ENCODE assay signal across 19 cellular contexts in genomic region chr6:18100296-18100695, GRCh38. TPM values are rescaled to one million over a fixed set of nuclear protein-coding genes. Genes with fewer than 3 reads are reported as not detected.
A peak's percentile ranks its signal among the peaks of the same experiment; 100 is the strongest.
DNase-seq lines count a peak whose midpoint lies in the region; ATAC-seq, FAIRE-seq and TF ChIP-seq lines count a peak whose summit lies in the region.
"Had no signal": no experiment of that assay in that cellular context is flagged by ENCODE, and none has a peak within 500 bp of the region (broad histone marks: within the 10 kb centered on the region; RNA-seq: fewer than 3 reads in every experiment).

No MANE protein-coding gene starts in this region.

- H3K27ac ChIP-seq in K562 (ENCODE audit: extremely low read depth, low read depth, low read length), result no peak overlapping the region

- CTCF ChIA-PET in K562 (lab: Yijun Ruan, JAX; ENCODE audit: low intra/inter-chr PET ratio) (no interaction called here), Caco-2 (lab: Charles Lee) (no interaction called here)
- CTCF ChIA-PET in activated CD8-positive, alpha-beta T cell treated with anti-CD3 and anti-CD28 coated beads for 36 hours (lab: Charles Lee), result interaction anchor here (1.0 kb wide), 3 partner anchors 9 to 21 kb away, joined by 3 to 5 read pairs (median 3); no protein-coding TSS in a partner anchor

- intact Hi-C loops in K562 (cut with micrococcal nuclease), result no loop called here
- intact Hi-C loops in Caco-2 (cut with micrococcal nuclease; ENCODE audit: unreplicated experiment), result no loop called here
- intact Hi-C loops in activated CD8-positive, alpha-beta T cell treated with anti-CD3 and anti-CD28 coated beads for 36 hours (cut with micrococcal nuclease), result no loop called here

- no peaks in the 10 kb centered on the region; a peak in 1 of 5 replicates for H3K4me1 ChIP-seq in K562 (replicated peaks in 1 of 2; ENCODE audit: control insufficient read depth in 2 of 2, insufficient read depth in 2 of 2, low read length in 2 of 2)
- no peaks in the 10 kb centered on the region for H3K4me1 ChIP-seq in Caco-2

- TF ChIP-seq CTCF in K562 (IDR thresholded peaks at IDR 0.05 in 2 of 3, conservative IDR thresholded peaks at IDR 0.05 in 1 of 3; ENCODE audit: insufficient read depth in 2 of 3, low read depth in 1 of 3, low read length in 3 of 3) (no peak), Caco-2 (IDR thresholded peaks at IDR 0.05; ENCODE audit: insufficient read depth in 1 of 2, low read depth in 1 of 2, low read length in 1 of 2, severe bottlenecking in 1 of 2, unreplicated experiment in 1 of 2) (no peak)
- no peak for TF ChIP-seq CTCF in activated CD8-positive, alpha-beta T cell treated with anti-CD3 and anti-CD28 coated beads for 36 hours (IDR thresholded peaks at IDR 0.05)

- no peaks in the 10 kb centered on the region for H3K9me1 ChIP-seq in K562 (ENCODE audit: control insufficient read depth, insufficient read depth, low read length)

- H3K27me3 Mint-ChIP-seq in Caco-2 (ENCODE audit: insufficient read depth, unreplicated experiment), result peaks cover 2% of the 10 kb centered on the region
- H3K27me3 Mint-ChIP-seq in activated CD8-positive, alpha-beta T cell treated with anti-CD3 and anti-CD28 coated beads for 36 hours, result peaks cover 25% of the 10 kb centered on the region

- no peaks in the 10 kb centered on the region for H3K79me2 ChIP-seq in K562 (ENCODE audit: control insufficient read depth, insufficient read depth, low read length)

- TF ChIP-seq EP300 in K562 (IDR thresholded peaks at IDR 0.05; ENCODE audit: low read length), result no peak

- peak overlapping the region; percentile 50; the same call in 1 of the 2 replicates for H2AFZ ChIP-seq in K562 (ENCODE audit: low read depth, low read length)

- 53% methylated on average over 3 of the region's 3 CpGs for WGBS in K562 (ENCODE audit: insufficient coverage, low coverage, missing lambda C conversion rate)

- H3K36me3 Mint-ChIP-seq in Caco-2 (ENCODE audit: insufficient read depth, unreplicated experiment), result no peaks in the 10 kb centered on the region
- no peaks in the 10 kb centered on the region for H3K36me3 Mint-ChIP-seq in activated CD8-positive, alpha-beta T cell treated with anti-CD3 and anti-CD28 coated beads for 36 hours (ENCODE audit: low read depth)
- H3K36me3 Mint-ChIP-seq: CD4-positive, CD25-positive, alpha-beta regulatory T cell had no signal

- peak in 9 of 14 donors; percentile 3 to 36 (median 14) for DNase-seq in C1 segment of cervical spinal cord (lab: John Stamatoyannopoulos, UW)
- no peak for DNase-seq in K562 (ENCODE audit: extremely low read depth in 1 of 4, low spot score in 3 of 4)
- peak in 28 of 51 donors; percentile 0 to 76 (median 18) for DNase-seq in hypothalamus (lab: John Stamatoyannopoulos, UW)
- DNase-seq in pons (ENCODE audit: low spot score), result peak; percentile 97
- no peak for DNase-seq in Caco-2
- no peak for DNase-seq in activated naive CD4-positive, alpha-beta T cell treated with anti-CD3 and anti-CD28 coated beads, Interleukin-2, amount 50 U/mL, for 16 hours
- DNase-seq in activated CD8-positive, alpha-beta T cell treated with anti-CD3 and anti-CD28 coated beads for 36 hours, result no peak
- DNase-seq: CD4-positive, CD25-positive, alpha-beta regulatory T cell; MM.1S; NCI-H1930; NCI-H2171 treated with DMSO at 0.1 percent for 48 hours; NCI-H510A; NCI-H82 had no signal

- no peak overlapping the region for H3K4me3 ChIP-seq in K562
- H3K4me3 ChIP-seq in Caco-2 (ENCODE audit: low read depth, low read length), result no peak overlapping the region

- TF ChIP-seq RAD21 in K562 (CRISPR knock-in tag; conservative IDR thresholded peaks at IDR 0.05 in 1 of 2, IDR thresholded peaks at IDR 0.05 in 1 of 2), result no peak

- no peaks in the 10 kb centered on the region for H3K27me3 ChIP-seq in K562 (ENCODE audit: control insufficient read depth in 2 of 2, insufficient read depth in 2 of 2, low read length in 2 of 2)
- H3K27me3 ChIP-seq in Caco-2 (replicated peaks; ENCODE audit: control insufficient read depth, insufficient read depth, low read length), result no peaks in the 10 kb centered on the region

- POLR2A ChIA-PET in K562 (lab: Yijun Ruan, JAX), result interaction anchor here (0.7 to 1.0 kb wide), 3 partner anchors 8 to 28 kb away, joined by 3 to 4 read pairs (median 3); no protein-coding TSS in a partner anchor
- POLR2A ChIA-PET in Caco-2 (lab: Charles Lee), result interaction anchor here (0.7 kb wide), 1 partner anchor 29 kb away, joined by 3 read pairs; no protein-coding TSS in a partner anchor
- POLR2A ChIA-PET in activated CD8-positive, alpha-beta T cell treated with anti-CD3 and anti-CD28 coated beads for 36 hours (lab: Charles Lee), result no interaction called here

- no peaks in the 10 kb centered on the region for H3K4me1 Mint-ChIP-seq in Caco-2 (ENCODE audit: low read depth, unreplicated experiment)
- H3K4me1 Mint-ChIP-seq in activated CD8-positive, alpha-beta T cell treated with anti-CD3 and anti-CD28 coated beads for 36 hours (ENCODE audit: low read depth), result no peaks in the 10 kb centered on the region
- H3K4me1 Mint-ChIP-seq: CD4-positive, CD25-positive, alpha-beta regulatory T cell had no signal

- H3K9me3 ChIP-seq in K562 (replicated peaks; ENCODE audit: control insufficient read depth, insufficient read depth, low read depth, low read length) (no peaks in the 10 kb centered on the region), Caco-2 (no peaks in the 10 kb centered on the region; the same call in 1 of the 2 replicates)

- no peak overlapping the region for H3K9ac ChIP-seq in K562 (ENCODE audit: insufficient read depth in 1 of 2, low read depth in 2 of 2, low read length in 2 of 2)

- no TSS peak for BruUV-seq in K562 (replicated peaks; lab: Mats Ljungman, UMichigan)
- no TSS peak for BruUV-seq in Caco-2 (replicated peaks; lab: Mats Ljungman, UMichigan)

- no peaks in the 10 kb centered on the region for H3K36me3 ChIP-seq in K562 (ENCODE audit: control insufficient read depth, insufficient read depth, low read length)
- H3K36me3 ChIP-seq in Caco-2 (ENCODE audit: control insufficient read depth, insufficient read depth, low read length), result no peaks in the 10 kb centered on the region

- H3K4me3 Mint-ChIP-seq in Caco-2 (ENCODE audit: unreplicated experiment), result no peak overlapping the region
- no peak overlapping the region for H3K4me3 Mint-ChIP-seq in activated CD8-positive, alpha-beta T cell treated with anti-CD3 and anti-CD28 coated beads for 36 hours
- H3K4me3 Mint-ChIP-seq: CD4-positive, CD25-positive, alpha-beta regulatory T cell had no signal

- TF ChIP-seq POLR2A in K562 (conservative IDR thresholded peaks at IDR 0.05), result no peak

- no peaks in the 10 kb centered on the region for H4K20me1 ChIP-seq in K562 (replicated peaks; ENCODE audit: control insufficient read depth, insufficient read depth, low read length)

- H3K4me2 ChIP-seq in K562 (ENCODE audit: insufficient read depth, low read length), result no peak overlapping the region

- no peak for FAIRE-seq in K562 (lab: Jason Lieb, UNC)
- FAIRE-seq: A204.1, D721Med, H1 had no signal

- H3K9me3 Mint-ChIP-seq in Caco-2 (ENCODE audit: unreplicated experiment), result no peaks in the 10 kb centered on the region
- no peaks in the 10 kb centered on the region for H3K9me3 Mint-ChIP-seq in activated CD8-positive, alpha-beta T cell treated with anti-CD3 and anti-CD28 coated beads for 36 hours

- in situ Hi-C loops in K562 (cut with MboI), result no loop called here

- no peak overlapping the region for H3K27ac Mint-ChIP-seq in Caco-2 (ENCODE audit: unreplicated experiment)
- H3K27ac Mint-ChIP-seq in activated CD8-positive, alpha-beta T cell treated with anti-CD3 and anti-CD28 coated beads for 36 hours, result no peak overlapping the region
- H3K27ac Mint-ChIP-seq: CD4-positive, CD25-positive, alpha-beta regulatory T cell had no signal

- ATAC-seq in K562, result no peak
- ATAC-seq in HG02870 (IDR thresholded peaks at IDR 0.05; ENCODE audit: unreplicated experiment), result no peak
- no peak for ATAC-seq in activated CD8-positive, alpha-beta T cell treated with anti-CD3 and anti-CD28 coated beads for 36 hours
- ATAC-seq: Panc1, Right ventricle myocardium inferior had no signal

RNA-seq across cellular contexts. Expression of gene NHLRC1, which starts 22.2 kb away (rescaled TPM):
- not detected in 2 replicates for total RNA-seq in K562 (2011; cell fraction: chromatin; rRNA removed; ENCODE audit: low replicate concordance)
- not detected in 2 replicates for total RNA-seq in K562 (2011; cell fraction: nucleolus; rRNA removed)
- total RNA-seq in K562 (2011; cell fraction: nucleoplasm; rRNA removed), result not detected in 2 replicates
- total RNA-seq in K562 (2014; rRNA removed), result not detected in 2 replicates
- not detected in 2 replicates for total RNA-seq in K562 (2014; rRNA removed; fragmentation: Illumina TruSeq; extraction: Trizol)
- total RNA-seq in K562 (2015; rRNA removed; fragmentation: Illumina TruSeq; extraction: Trizol), result not detected in 2 replicates
- not detected in 2 replicates for total RNA-seq in K562 (2021)
- not detected in 2 replicates for polyA plus RNA-seq in K562 (2011; rRNA removed)
- polyA plus RNA-seq in K562 (2011; cell fraction: cytosol; rRNA removed), result not detected in 2 replicates
- polyA plus RNA-seq in K562 (2011; cell fraction: nucleus; rRNA removed), result not detected in 2 replicates
- polyA plus RNA-seq in K562 (2012), result not detected in 2 replicates
- not detected in 2 replicates for polyA plus RNA-seq in K562 (2014; fragmentation: Illumina TruSeq; extraction: Trizol)
- not detected for polyA plus RNA-seq in K562 (2014; fragmentation: Nextera tagmentation; extraction: Ambion mirVana)
- polyA plus RNA-seq in K562 (2014; rRNA removed), result not detected in 2 replicates
- not detected in 2 replicates for polyA minus RNA-seq in K562 (2011; rRNA and poly(A)+ RNA removed)
- not detected in 2 replicates for polyA minus RNA-seq in K562 (2011; cell fraction: cytosol; rRNA and poly(A)+ RNA removed)
- polyA minus RNA-seq in K562 (2011; cell fraction: nucleus; rRNA and poly(A)+ RNA removed), result not detected in 2 replicates
- total RNA-seq in Caco-2 (2022), result 1.6 and 2.1 TPM in 2 replicates
- total RNA-seq in activated CD8-positive, alpha-beta T cell treated with anti-CD3 and anti-CD28 coated beads for 36 hours, result under 1 TPM in 1 of 2 experiments, not detected in 1; 0.18 TPM

RNA-seq across cellular contexts. Expression of gene TPMT, which starts 54.6 kb away (rescaled TPM):
- 8.8 and 14.9 TPM in 2 replicates for total RNA-seq in K562 (2011; cell fraction: chromatin; rRNA removed; ENCODE audit: low replicate concordance)
- total RNA-seq in K562 (2011; cell fraction: nucleolus; rRNA removed), result 6.3 and 6.7 TPM in 2 replicates
- total RNA-seq in K562 (2011; cell fraction: nucleoplasm; rRNA removed), result 9.2 and 12.9 TPM in 2 replicates
- total RNA-seq in K562 (2014; rRNA removed), result 26.1 and 26.2 TPM in 2 replicates
- total RNA-seq in K562 (2014; rRNA removed; fragmentation: Illumina TruSeq; extraction: Trizol), result 48.0 and 52.2 TPM in 2 replicates
- 43.7 and 46.5 TPM in 2 replicates for total RNA-seq in K562 (2015; rRNA removed; fragmentation: Illumina TruSeq; extraction: Trizol)
- total RNA-seq in K562 (2021), result 24.2 and 24.5 TPM in 2 replicates
- polyA plus RNA-seq in K562 (2011; rRNA removed), result 42.7 and 67.4 TPM in 2 replicates
- polyA plus RNA-seq in K562 (2011; cell fraction: cytosol; rRNA removed), result 20.1 and 30.5 TPM in 2 replicates
- 5.7 and 9.6 TPM in 2 replicates for polyA plus RNA-seq in K562 (2011; cell fraction: nucleus; rRNA removed)
- polyA plus RNA-seq in K562 (2012), result 36.9 and 50.3 TPM in 2 replicates
- 41.6 and 51.6 TPM in 2 replicates for polyA plus RNA-seq in K562 (2014; fragmentation: Illumina TruSeq; extraction: Trizol)
- 10 to 100 TPM; 43.8 to 48.0 TPM for polyA plus RNA-seq in K562 (2014; fragmentation: Nextera tagmentation; extraction: Ambion mirVana)
- polyA plus RNA-seq in K562 (2014; rRNA removed), result 35.9 and 42.6 TPM in 2 replicates
- polyA minus RNA-seq in K562 (2011; rRNA and poly(A)+ RNA removed), result 41.8 and 46.2 TPM in 2 replicates
- polyA minus RNA-seq in K562 (2011; cell fraction: cytosol; rRNA and poly(A)+ RNA removed), result 7.1 and 14.4 TPM in 2 replicates
- polyA minus RNA-seq in K562 (2011; cell fraction: nucleus; rRNA and poly(A)+ RNA removed), result 3.6 and 6.4 TPM in 2 replicates
- total RNA-seq in Caco-2 (2022), result 10.1 and 11.0 TPM in 2 replicates
- 1 to 10 TPM; 6.6 to 7.0 TPM for total RNA-seq in activated CD8-positive, alpha-beta T cell treated with anti-CD3 and anti-CD28 coated beads for 36 hours

RNA-seq across cellular contexts. Expression of gene KDM1B, which starts 54.9 kb away (rescaled TPM):
- 27.5 and 41.4 TPM in 2 replicates for total RNA-seq in K562 (2011; cell fraction: chromatin; rRNA removed; ENCODE audit: low replicate concordance)
- total RNA-seq in K562 (2011; cell fraction: nucleolus; rRNA removed), result 13.7 and 14.7 TPM in 2 replicates
- total RNA-seq in K562 (2011; cell fraction: nucleoplasm; rRNA removed), result 23.5 and 27.9 TPM in 2 replicates
- 24.6 and 29.1 TPM in 2 replicates for total RNA-seq in K562 (2014; rRNA removed)
- 35.1 and 36.3 TPM in 2 replicates for total RNA-seq in K562 (2014; rRNA removed; fragmentation: Illumina TruSeq; extraction: Trizol)
- 37.5 and 38.7 TPM in 2 replicates for total RNA-seq in K562 (2015; rRNA removed; fragmentation: Illumina TruSeq; extraction: Trizol)
- total RNA-seq in K562 (2021), result 43.0 and 47.4 TPM in 2 replicates
- polyA plus RNA-seq in K562 (2011; rRNA removed), result 40.5 and 58.9 TPM in 2 replicates
- 32.8 and 37.0 TPM in 2 replicates for polyA plus RNA-seq in K562 (2011; cell fraction: cytosol; rRNA removed)
- polyA plus RNA-seq in K562 (2011; cell fraction: nucleus; rRNA removed), result 20.4 and 20.6 TPM in 2 replicates
- 40.5 and 40.6 TPM in 2 replicates for polyA plus RNA-seq in K562 (2012)
- 34.9 and 46.1 TPM in 2 replicates for polyA plus RNA-seq in K562 (2014; fragmentation: Illumina TruSeq; extraction: Trizol)
- 1 to 10 TPM; 1.4 to 1.7 TPM for polyA plus RNA-seq in K562 (2014; fragmentation: Nextera tagmentation; extraction: Ambion mirVana)
- polyA plus RNA-seq in K562 (2014; rRNA removed), result 29.0 and 33.8 TPM in 2 replicates
- polyA minus RNA-seq in K562 (2011; rRNA and poly(A)+ RNA removed), result 92.3 and 93.1 TPM in 2 replicates
- polyA minus RNA-seq in K562 (2011; cell fraction: cytosol; rRNA and poly(A)+ RNA removed), result 33.8 and 36.1 TPM in 2 replicates
- 13.2 and 20.1 TPM in 2 replicates for polyA minus RNA-seq in K562 (2011; cell fraction: nucleus; rRNA and poly(A)+ RNA removed)
- 9.5 and 10.6 TPM in 2 replicates for total RNA-seq in Caco-2 (2022)
- total RNA-seq in activated CD8-positive, alpha-beta T cell treated with anti-CD3 and anti-CD28 coated beads for 36 hours, result 10 to 100 TPM; 10.9 to 12.2 TPM

Comparison
In these comparisons a context has a peak if more than half of its experiments do, and no peak if none do; other contexts are left out.
1. DNase-seq: peak in C1 segment of cervical spinal cord (9 of 14), hypothalamus (28 of 51) and pons (single experiment); none in K562 (0 of 4), Caco-2 (0 of 2), activated naive CD4-positive, alpha-beta T cell treated with anti-CD3 and anti-CD28 coated beads, Interleukin-2, amount 50 U/mL, for 16 hours (single experiment) and activated CD8-positive, alpha-beta T cell treated with anti-CD3 and anti-CD28 coated beads for 36 hours (single experiment).